Comparison of ENCODE assay signal across 23 cellular contexts in the genomic region with DNA sequence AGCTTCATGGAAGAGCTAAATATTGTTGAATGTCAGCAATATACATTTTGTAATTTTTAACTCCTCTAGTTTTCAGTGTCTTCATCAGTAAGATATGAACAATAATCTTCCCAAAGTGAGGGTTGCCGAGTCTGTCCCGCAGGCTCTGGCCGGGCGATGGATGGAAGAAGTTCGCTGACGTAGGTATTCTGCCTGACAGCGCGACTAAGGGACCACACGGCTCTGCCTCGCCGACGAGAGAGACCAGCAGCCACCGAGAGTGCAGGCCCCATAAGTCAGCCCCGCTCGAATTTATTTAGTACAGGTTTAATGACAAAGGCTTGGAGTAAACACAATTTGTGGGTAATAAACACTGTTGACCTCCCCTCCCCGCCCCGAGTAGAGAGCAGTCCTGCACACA.
DNase-seq lines count a peak whose midpoint lies in the region; ATAC-seq and TF ChIP-seq lines count a peak whose summit lies in the region.
"Had no signal": no experiment of that assay in that cellular context is flagged by ENCODE, and none has a peak within 500 bp of the region (broad histone marks: within the 10 kb centered on the region; RNA-seq: fewer than 3 reads in every experiment).

No MANE protein-coding gene starts in this region.

- DNase-seq in Right ventricle myocardium superior = peak; percentile 24
- DNase-seq in right atrium auricular region (ENCODE audit: low spot score) = no peak
- no peak for DNase-seq in nephron progenitor cell
- DNase-seq in foreskin keratinocyte = no peak
- DNase-seq in activated effector memory CD4-positive, alpha-beta T cell treated with anti-CD3 and anti-CD28 coated beads, Interleukin-2, amount 50 U/mL, for 16 hours = no peak
- DNase-seq: ACHN; BE2C; C1 segment of cervical spinal cord; CD4-positive, alpha-beta memory T cell; CD4-positive, CD25-positive, alpha-beta regulatory T cell; CD8-positive, alpha-beta memory T cell; COR-L47; DMS 273 treated with DMSO at 0.1 percent for 48 hours; DMS153; DMS53; DMS79; DND-41; EL; GDM1 had no signal

- no peaks in the 10 kb centered on the region for H3K4me1 Mint-ChIP-seq in nephron progenitor cell
- H3K4me1 Mint-ChIP-seq: CD14-positive monocyte; CD4-positive, alpha-beta memory T cell; CD4-positive, CD25-positive, alpha-beta regulatory T cell; CD8-positive, alpha-beta memory T cell had no signal

- peak overlapping the region; percentile 16 for H3K27ac Mint-ChIP-seq in nephron progenitor cell
- H3K27ac Mint-ChIP-seq: CD14-positive monocyte; CD4-positive, alpha-beta memory T cell; CD4-positive, CD25-positive, alpha-beta regulatory T cell; CD8-positive, alpha-beta memory T cell had no signal

- H3K27ac ChIP-seq in right atrium auricular region = no peak overlapping the region
- H3K27ac ChIP-seq in foreskin keratinocyte = no peak overlapping the region
- H3K27ac ChIP-seq: 22Rv1, BLaER1 had no signal

- no peak overlapping the region for H3K4me3 ChIP-seq in right atrium auricular region
- H3K4me3 ChIP-seq: BLaER1, GM12878 had no signal

- no peaks in the 10 kb centered on the region for H3K36me3 ChIP-seq in right atrium auricular region
- H3K36me3 ChIP-seq: BE2C, BLaER1 had no signal

- H3K9me3 ChIP-seq in right atrium auricular region = no peaks in the 10 kb centered on the region
- H3K9me3 ChIP-seq: BE2C, BLaER1 had no signal

- H3K4me3 Mint-ChIP-seq in nephron progenitor cell = no peak overlapping the region
- H3K4me3 Mint-ChIP-seq: CD14-positive monocyte; CD4-positive, alpha-beta memory T cell; CD4-positive, CD25-positive, alpha-beta regulatory T cell; CD8-positive, alpha-beta memory T cell had no signal

- peaks cover 2% of the 10 kb centered on the region for H3K36me3 Mint-ChIP-seq in nephron progenitor cell (ENCODE audit: low read depth)
- H3K36me3 Mint-ChIP-seq: CD14-positive monocyte; CD4-positive, alpha-beta memory T cell; CD4-positive, CD25-positive, alpha-beta regulatory T cell; CD8-positive, alpha-beta memory T cell had no signal

- ATAC-seq in Right ventricle myocardium superior (ENCODE audit: poor library complexity) (no peak), foreskin keratinocyte (no peak)
- ATAC-seq: GM12878 had no signal

- no peaks in the 10 kb centered on the region for H3K27me3 ChIP-seq in right atrium auricular region
- no peaks in the 10 kb centered on the region for H3K27me3 ChIP-seq in foreskin keratinocyte
- H3K27me3 ChIP-seq: BE2C, BLaER1 had no signal

- H3K9me3 Mint-ChIP-seq in nephron progenitor cell = peaks cover 9% of the 10 kb centered on the region
- H3K9me3 Mint-ChIP-seq: CD8-positive, alpha-beta memory T cell had no signal

- TF ChIP-seq CTCF in right atrium auricular region (IDR thresholded peaks at IDR 0.05) (no peak), nephron progenitor cell (IDR thresholded peaks at IDR 0.05) (no peak), foreskin keratinocyte (conservative IDR thresholded peaks at IDR 0.05) (no peak)

- H3K4me1 ChIP-seq in right atrium auricular region (no peaks in the 10 kb centered on the region), foreskin keratinocyte (no peaks in the 10 kb centered on the region)
- H3K4me1 ChIP-seq: BE2C, BLaER1 had no signal

- intact Hi-C loops in Right ventricle myocardium superior (cut with DNase I) = no loop called here

- H3K27me3 Mint-ChIP-seq in nephron progenitor cell (ENCODE audit: low read depth, poor library complexity) = no peaks in the 10 kb centered on the region
